ENCODE assay signal across 21 cellular contexts in genomic region chr9:37007295-37007694, GRCh38. TPM values are rescaled to one million over a fixed set of nuclear protein-coding genes. Genes with fewer than 3 reads are reported as not detected.
"Had no signal": no experiment of that assay in that cellular context is flagged by ENCODE, and none has a peak within 500 bp of the region (broad histone marks: within the 10 kb centered on the region; RNA-seq: fewer than 3 reads in every experiment).

No MANE protein-coding gene starts in this region.

- H3K27me3 ChIP-seq: ovary had no signal

- ATAC-seq: gastroesophageal sphincter, left lobe of liver, mucosa of descending colon, natural killer cell had no signal

- H3K36me3 Mint-ChIP-seq: natural killer cell had no signal

- H3K9me3 ChIP-seq: esophagus squamous epithelium, gastroesophageal sphincter, mucosa of descending colon, ovary, right atrium auricular region, tibial artery, upper lobe of left lung, uterus had no signal

- H3K36me3 ChIP-seq: esophagus squamous epithelium, gastroesophageal sphincter, neural progenitor cell, ovary, right atrium auricular region, tibial artery, upper lobe of left lung, uterus had no signal

- H3K4me3 Mint-ChIP-seq: natural killer cell; neural progenitor cell; stimulated activated naive CD8-positive, alpha-beta T cell treated with anti-CD3 and anti-CD28 coated beads, Interleukin-15, Interleukin-2, amounts not matched to agents 100 ng/mL and 50 ng/mL, for 24 hours had no signal

- H3K9me3 Mint-ChIP-seq: natural killer cell; neural progenitor cell; stimulated activated naive CD8-positive, alpha-beta T cell treated with anti-CD3 and anti-CD28 coated beads, Interleukin-15, Interleukin-2, amounts not matched to agents 100 ng/mL and 50 ng/mL, for 24 hours had no signal

- H3K27ac ChIP-seq: esophagus squamous epithelium, gastroesophageal sphincter, neural progenitor cell, ovary, right atrium auricular region, tibial artery, upper lobe of left lung, uterus had no signal

- H3K4me1 Mint-ChIP-seq: natural killer cell had no signal

- DNase-seq: dermis blood vessel endothelial cell; esophagus squamous epithelium; foreskin fibroblast; glutamatergic neuron; islet precursor cell; mammary epithelial cell; mucosa of descending colon; natural killer cell; nucleus accumbens; ovary; small intestine; stimulated activated CD4-positive, alpha-beta T cell treated with anti-CD3 and anti-CD28 coated beads, Interleukin-2, amount 100 ng/mL, for 48 hours; tibial artery; upper lobe of left lung; uterus had no signal

- H2AFZ ChIP-seq: neural progenitor cell had no signal

- FAIRE-seq: small intestine had no signal

- H3K4me3 ChIP-seq: esophagus squamous epithelium, gastroesophageal sphincter, mucosa of descending colon, neural progenitor cell, ovary, right atrium auricular region, tibial artery, upper lobe of left lung, uterus had no signal

- H3K4me2 ChIP-seq: neural progenitor cell had no signal

- H3K9ac ChIP-seq: neural progenitor cell had no signal

- H3K27ac Mint-ChIP-seq: natural killer cell; neural progenitor cell; stimulated activated naive CD8-positive, alpha-beta T cell treated with anti-CD3 and anti-CD28 coated beads, Interleukin-15, Interleukin-2, amounts not matched to agents 100 ng/mL and 50 ng/mL, for 24 hours had no signal

- H3K4me1 ChIP-seq: uterus had no signal

RNA-seq across cellular contexts. Expression of gene PAX5, which starts 26.8 kb away (rescaled TPM):
- total RNA-seq: dermis blood vessel endothelial cell, epithelial cell of proximal tubule, mammary epithelial cell had no signal
- polyA plus RNA-seq: mammary epithelial cell had no signal
